ENCODE assay signal across 1 cellular context in the genomic region with DNA sequence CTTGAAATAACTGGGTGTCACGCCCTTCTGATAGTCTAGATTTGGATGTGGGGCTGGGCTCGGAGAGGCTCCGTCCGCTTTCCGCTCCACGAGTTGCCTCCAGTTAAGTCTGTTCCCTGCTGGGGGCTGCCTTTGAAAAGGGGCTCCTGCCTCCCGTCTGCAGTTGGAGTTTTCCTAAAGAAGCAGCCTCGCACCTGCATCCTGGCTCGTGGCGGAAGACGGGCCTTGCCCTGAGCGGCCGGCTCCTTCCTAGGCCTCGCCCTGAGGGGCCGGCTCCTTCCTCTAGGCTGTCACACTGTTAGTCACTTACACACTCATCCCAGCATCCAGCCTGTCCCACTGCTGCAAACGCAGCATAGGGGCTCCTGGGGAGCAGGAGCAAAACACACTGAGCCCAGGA.
TF ChIP-seq lines count a peak whose summit lies in the region.

No MANE protein-coding gene starts in this region.

TF ChIP-seq in H1, 55 proteins besides CTCF, POLR2A, EP300 and RAD21:
- TF ChIP-seq, protein P1, sequence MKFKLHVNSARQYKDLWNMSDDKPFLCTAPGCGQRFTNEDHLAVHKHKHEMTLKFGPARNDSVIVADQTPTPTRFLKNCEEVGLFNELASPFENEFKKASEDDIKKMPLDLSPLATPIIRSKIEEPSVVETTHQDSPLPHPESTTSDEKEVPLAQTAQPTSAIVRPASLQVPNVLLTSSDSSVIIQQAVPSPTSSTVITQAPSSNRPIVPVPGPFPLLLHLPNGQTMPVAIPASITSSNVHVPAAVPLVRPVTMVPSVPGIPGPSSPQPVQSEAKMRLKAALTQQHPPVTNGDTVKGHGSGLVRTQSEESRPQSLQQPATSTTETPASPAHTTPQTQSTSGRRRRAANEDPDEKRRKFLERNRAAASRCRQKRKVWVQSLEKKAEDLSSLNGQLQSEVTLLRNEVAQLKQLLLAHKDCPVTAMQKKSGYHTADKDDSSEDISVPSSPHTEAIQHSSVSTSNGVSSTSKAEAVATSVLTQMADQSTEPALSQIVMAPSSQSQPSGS (IDR thresholded peaks at IDR 0.05; ENCODE audit: low read length), result no peak
- TF ChIP-seq CHD2 (IDR thresholded peaks at IDR 0.05; ENCODE audit: low read length) (no peak), SRF (IDR thresholded peaks at IDR 0.05; ENCODE audit: low read depth, low read length) (no peak), SAP30 (IDR thresholded peaks at IDR 0.05; ENCODE audit: insufficient read depth, insufficient replicate concordance, low read length) (no peak), CBX5 (IDR thresholded peaks at IDR 0.05; ENCODE audit: low read depth, low read length) (no peak), FOSL1 (IDR thresholded peaks at IDR 0.05; ENCODE audit: insufficient read depth, low read depth, low read length) (no peak), EGR1 (IDR thresholded peaks at IDR 0.05; ENCODE audit: borderline replicate concordance, low read depth, low read length) (no peak), KDM1A (IDR thresholded peaks at IDR 0.05; ENCODE audit: borderline replicate concordance, low read length) (no peak), TAF1 (IDR thresholded peaks at IDR 0.05; ENCODE audit: low read depth, low read length) (no peak), CHD1 (IDR thresholded peaks at IDR 0.05; ENCODE audit: low read depth, low read length) (no peak), NANOG (IDR thresholded peaks at IDR 0.05; ENCODE audit: insufficient read depth, low read depth, low read length, poor library complexity, severe bottlenecking) (no peak), SP1 (IDR thresholded peaks at IDR 0.05; ENCODE audit: low read depth, low read length) (no peak), RBBP5 (IDR thresholded peaks at IDR 0.05; ENCODE audit: borderline replicate concordance, low read depth, low read length) (no peak), SUZ12 (IDR thresholded peaks at IDR 0.05; ENCODE audit: low read length) (no peak)
- TF ChIP-seq, protein P2, sequence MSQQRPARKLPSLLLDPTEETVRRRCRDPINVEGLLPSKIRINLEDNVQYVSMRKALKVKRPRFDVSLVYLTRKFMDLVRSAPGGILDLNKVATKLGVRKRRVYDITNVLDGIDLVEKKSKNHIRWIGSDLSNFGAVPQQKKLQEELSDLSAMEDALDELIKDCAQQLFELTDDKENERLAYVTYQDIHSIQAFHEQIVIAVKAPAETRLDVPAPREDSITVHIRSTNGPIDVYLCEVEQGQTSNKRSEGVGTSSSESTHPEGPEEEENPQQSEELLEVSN (IDR thresholded peaks at IDR 0.05), result peak; percentile 75
- TF ChIP-seq, protein P3, sequence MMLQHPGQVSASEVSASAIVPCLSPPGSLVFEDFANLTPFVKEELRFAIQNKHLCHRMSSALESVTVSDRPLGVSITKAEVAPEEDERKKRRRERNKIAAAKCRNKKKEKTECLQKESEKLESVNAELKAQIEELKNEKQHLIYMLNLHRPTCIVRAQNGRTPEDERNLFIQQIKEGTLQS (IDR thresholded peaks at IDR 0.05; ENCODE audit: insufficient read depth, low read depth, low read length), result no peak
- TF ChIP-seq, protein P4, sequence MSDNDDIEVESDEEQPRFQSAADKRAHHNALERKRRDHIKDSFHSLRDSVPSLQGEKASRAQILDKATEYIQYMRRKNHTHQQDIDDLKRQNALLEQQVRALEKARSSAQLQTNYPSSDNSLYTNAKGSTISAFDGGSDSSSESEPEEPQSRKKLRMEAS (IDR thresholded peaks at IDR 0.05), result peak; percentile 73
